Comparison of ENCODE assay signal across 7 cellular contexts in genomic region chr21:6060054-6060681, GRCh38.
DNase-seq lines count a peak whose midpoint lies in the region; ATAC-seq and TF ChIP-seq lines count a peak whose summit lies in the region.
"Not testable (repeated sequence)": the region's sequence is repeated elsewhere in the genome, so short reads cannot be mapped to it uniquely, and the experiment has no call there.

No MANE protein-coding gene starts in this region.

- BruUV-seq in PC-3 (replicated peaks; lab: Mats Ljungman, UMichigan), result not testable (repeated sequence)

- DNase-seq in PC-3; body of pancreas; Right ventricle myocardium superior; right cardiac atrium; right lobe of liver; omental fat pad (ENCODE audit: low spot score); upper lobe of left lung: not testable (repeated sequence)

- CTCF ChIA-PET in PC-3 (lab: Charles Lee), result not testable (repeated sequence)

- not testable (repeated sequence) for H3F3A ChIP-seq in PC-3 (ENCODE audit: low read length, unreplicated experiment)

- TF ChIP-seq CTCF in PC-3 (conservative IDR thresholded peaks at IDR 0.05; ENCODE audit: low read depth, low read length); body of pancreas (IDR thresholded peaks at IDR 0.05); right lobe of liver (IDR thresholded peaks at IDR 0.05); omental fat pad (IDR thresholded peaks at IDR 0.05); upper lobe of left lung (IDR thresholded peaks at IDR 0.05): not testable (repeated sequence)

- H3K27me3 ChIP-seq in PC-3 (ENCODE audit: low read length); body of pancreas; right cardiac atrium (ENCODE audit: control insufficient read depth, insufficient read depth); right lobe of liver; upper lobe of left lung: not testable (repeated sequence)

- H3K9ac ChIP-seq in PC-3 (ENCODE audit: low read length), result not testable (repeated sequence)

- not testable (repeated sequence) for H3K9me2 ChIP-seq in PC-3 (replicated peaks; ENCODE audit: low read length)

- not testable (repeated sequence) for H3K79me2 ChIP-seq in PC-3 (ENCODE audit: low read length)

- not testable (repeated sequence) for H2AFZ ChIP-seq in PC-3 (ENCODE audit: low read length)

- POLR2A ChIA-PET in PC-3 (lab: Charles Lee; ENCODE audit: unreplicated experiment), result not testable (repeated sequence)

- H3K9me3 ChIP-seq in PC-3 (ENCODE audit: low read length); body of pancreas; right cardiac atrium (ENCODE audit: control insufficient read depth, low read length); right lobe of liver; upper lobe of left lung: not testable (repeated sequence)

- not testable (repeated sequence) for H3K36me3 ChIP-seq in PC-3 (ENCODE audit: low read depth, low read length); body of pancreas (replicated peaks in 1 of 2; ENCODE audit: insufficient read depth in 1 of 2, low read depth in 2 of 2); right lobe of liver; upper lobe of left lung

- WGBS in body of pancreas, 2 donors, result no CpG with 5 or more reads among the region's 21 CpGs
- WGBS in right cardiac atrium, result no CpG with 5 or more reads among the region's 21 CpGs
- no CpG with 5 or more reads among the region's 21 CpGs for WGBS in right lobe of liver (ENCODE audit: insufficient coverage, low coverage, low lambda C conversion rate, missing lambda C conversion rate)
- WGBS in upper lobe of left lung, 2 donors, result no CpG with 5 or more reads among the region's 21 CpGs

- intact Hi-C loops in PC-3 (cut with micrococcal nuclease); body of pancreas (cut with DNase I); Right ventricle myocardium superior (cut with DNase I); right cardiac atrium (cut with DNase I); right lobe of liver (cut with DNase I): not testable (repeated sequence)

- TF ChIP-seq EP300 in upper lobe of left lung (IDR thresholded peaks at IDR 0.05), result not testable (repeated sequence)

- peak; percentile 96 for ATAC-seq in PC-3
- ATAC-seq in body of pancreas, result peak; percentile 84
- peak; percentile 65 for ATAC-seq in Right ventricle myocardium superior (ENCODE audit: poor library complexity)
- peak; percentile 78 to 90 for ATAC-seq in right cardiac atrium
- ATAC-seq in right lobe of liver, result peak; percentile 83 to 93 (median 85)
- peak; percentile 82 for ATAC-seq in omental fat pad (ENCODE audit: low FRiP score)
- peak; percentile 58 to 85 for ATAC-seq in upper lobe of left lung (ENCODE audit: low FRiP score in 2 of 2)

- H3K4me2 ChIP-seq in PC-3 (ENCODE audit: low read length), result not testable (repeated sequence)

- H3K4me3 ChIP-seq in PC-3 (ENCODE audit: low read length); body of pancreas; right cardiac atrium (ENCODE audit: low read length); right lobe of liver; upper lobe of left lung: not testable (repeated sequence)

- not testable (repeated sequence) for H3K27ac ChIP-seq in PC-3 (ENCODE audit: low read length); body of pancreas; right cardiac atrium (ENCODE audit: low read length); right lobe of liver; upper lobe of left lung

- H3K4me1 ChIP-seq in PC-3 (ENCODE audit: insufficient read depth, low read length); body of pancreas; right cardiac atrium (ENCODE audit: control insufficient read depth, insufficient read depth, low read length); right lobe of liver; upper lobe of left lung: not testable (repeated sequence)

- not testable (repeated sequence) for H4K20me1 ChIP-seq in PC-3 (ENCODE audit: low read length)

- TF ChIP-seq POLR2A in body of pancreas (IDR thresholded peaks at IDR 0.05); right lobe of liver (IDR thresholded peaks at IDR 0.05); upper lobe of left lung (IDR thresholded peaks at IDR 0.05): not testable (repeated sequence)
